Comparison of ENCODE assay signal across 9 cellular contexts in genomic region chr4:14871676-14872430, GRCh38.
A peak's percentile ranks its signal among the peaks of the same experiment; 100 is the strongest.
DNase-seq lines count a peak whose midpoint lies in the region; ATAC-seq and TF ChIP-seq lines count a peak whose summit lies in the region.
"Had no signal": no experiment of that assay in that cellular context is flagged by ENCODE, and none has a peak within 500 bp of the region (broad histone marks: within the 10 kb centered on the region; RNA-seq: fewer than 3 reads in every experiment).

No MANE protein-coding gene starts in this region.

- POLR2A ChIA-PET in activated CD8-positive, alpha-beta T cell treated with anti-CD3 and anti-CD28 coated beads for 36 hours (lab: Charles Lee): no interaction called here

- H3K4me3 ChIP-seq in left lung: no peak overlapping the region

- H3K27ac Mint-ChIP-seq in activated CD8-positive, alpha-beta T cell treated with anti-CD3 and anti-CD28 coated beads for 36 hours: no peak overlapping the region

- peak; percentile 10 for DNase-seq in Caki2 (ENCODE audit: low read depth)
- DNase-seq in HT-29 (ENCODE audit: low spot score): peak; percentile 63
- DNase-seq in activated CD8-positive, alpha-beta T cell treated with anti-CD3 and anti-CD28 coated beads for 36 hours: peak; percentile 59
- no peak for DNase-seq in left lung
- DNase-seq in medulla oblongata (ENCODE audit: extremely low spot score): no peak
- DNase-seq in inferior parietal cortex (ENCODE audit: extremely low spot score): no peak
- DNase-seq in amniotic stem cell (lab: John Stamatoyannopoulos, UW): no peak
- no peak for DNase-seq in HuH-7.5 (ENCODE audit: low spot score)

- no peaks in the 10 kb centered on the region for H3K9me3 ChIP-seq in left lung

- peaks cover 22% of the 10 kb centered on the region for H3K4me1 Mint-ChIP-seq in activated CD8-positive, alpha-beta T cell treated with anti-CD3 and anti-CD28 coated beads for 36 hours (ENCODE audit: low read depth)

- H3K9me3 Mint-ChIP-seq in activated CD8-positive, alpha-beta T cell treated with anti-CD3 and anti-CD28 coated beads for 36 hours: no peaks in the 10 kb centered on the region
- H3K9me3 Mint-ChIP-seq: dendritic cell treated with granulocyte-macrophage colony-stimulating factor and Interleukin-4, amounts not matched to agents 40 ng/mL and 50 ng/mL, for 4 days had no signal

- no peak overlapping the region for H3K27ac ChIP-seq in left lung

- no peaks in the 10 kb centered on the region for H3K36me3 ChIP-seq in left lung

- peaks cover 0 to 2% of the 10 kb centered on the region in 2 donors for H3K4me1 ChIP-seq in left lung

- no peak overlapping the region for H3K4me3 Mint-ChIP-seq in activated CD8-positive, alpha-beta T cell treated with anti-CD3 and anti-CD28 coated beads for 36 hours
- H3K4me3 Mint-ChIP-seq: dendritic cell treated with granulocyte-macrophage colony-stimulating factor and Interleukin-4, amounts not matched to agents 40 ng/mL and 50 ng/mL, for 4 days had no signal

- H3K27me3 Mint-ChIP-seq in activated CD8-positive, alpha-beta T cell treated with anti-CD3 and anti-CD28 coated beads for 36 hours: peaks cover 14% of the 10 kb centered on the region

- H3K36me3 Mint-ChIP-seq in activated CD8-positive, alpha-beta T cell treated with anti-CD3 and anti-CD28 coated beads for 36 hours (ENCODE audit: low read depth): no peaks in the 10 kb centered on the region

- no peaks in the 10 kb centered on the region for H3K27me3 ChIP-seq in left lung

- CTCF ChIA-PET in activated CD8-positive, alpha-beta T cell treated with anti-CD3 and anti-CD28 coated beads for 36 hours (lab: Charles Lee): interaction anchor here (1.2 kb wide), 1 partner anchor 8 kb away, joined by 4 read pairs; no protein-coding TSS in a partner anchor

- intact Hi-C loops in activated CD8-positive, alpha-beta T cell treated with anti-CD3 and anti-CD28 coated beads for 36 hours (cut with micrococcal nuclease): no loop called here
- intact Hi-C loops in left lung (cut with DNase I): no loop called here

- TF ChIP-seq CTCF in activated CD8-positive, alpha-beta T cell treated with anti-CD3 and anti-CD28 coated beads for 36 hours (IDR thresholded peaks at IDR 0.05): peak; percentile 52
- peak in 1 of 2 donors; percentile 31 for TF ChIP-seq CTCF in left lung (IDR thresholded peaks at IDR 0.05)

- in situ Hi-C loops in Caki2 (cut with HindIII; ENCODE audit: low pct_unique_long_range_greater_than_20kb, low sequenced_read_pairs): no loop called here

- ATAC-seq in activated CD8-positive, alpha-beta T cell treated with anti-CD3 and anti-CD28 coated beads for 36 hours: peak; percentile 60
- ATAC-seq in left lung: peak; percentile 64

Comparison
In these comparisons a context has a peak if more than half of its experiments do, and no peak if none do; other contexts are left out.
1. DNase-seq: peak in Caki2 (single experiment), HT-29 (single experiment) and activated CD8-positive, alpha-beta T cell treated with anti-CD3 and anti-CD28 coated beads for 36 hours (single experiment); none in left lung (0 of 2), medulla oblongata (single experiment), inferior parietal cortex (single experiment), amniotic stem cell (single experiment) and HuH-7.5 (single experiment).